In the genomic region with DNA sequence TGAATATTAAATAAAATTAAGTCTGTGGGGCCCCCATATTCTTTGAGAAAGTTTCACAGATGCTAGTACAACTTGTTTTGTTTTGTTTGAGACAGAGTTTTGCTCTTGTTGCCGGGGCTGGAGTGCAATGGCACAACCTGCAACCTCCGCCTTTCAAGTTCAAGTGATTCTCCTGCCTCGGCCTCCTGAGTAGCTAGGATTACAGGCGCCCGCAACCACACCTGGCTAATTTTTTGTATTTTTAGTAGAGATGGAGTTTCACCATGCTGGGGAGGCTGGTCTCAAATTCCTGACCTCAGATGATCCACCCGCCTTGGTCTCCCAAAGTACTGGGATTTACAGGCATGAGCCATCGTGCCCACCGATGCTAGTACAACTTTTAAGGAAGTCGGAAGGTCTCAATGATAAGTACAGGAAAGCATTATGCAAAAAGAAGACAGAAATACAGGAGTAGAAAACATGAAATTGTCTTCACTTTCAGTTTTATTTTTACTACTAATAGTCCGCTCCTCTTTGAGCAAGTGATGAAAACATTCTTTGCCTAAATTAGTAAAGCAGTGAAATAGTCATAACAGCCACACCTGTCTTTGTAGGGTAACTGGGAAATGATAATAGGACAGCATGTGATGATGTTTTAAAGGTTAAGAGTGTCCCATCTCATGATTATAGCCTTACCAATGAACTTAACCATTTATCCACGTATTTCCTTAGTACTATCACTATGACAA, we compare ENCODE assay signal across 13 cellular contexts.
DNase-seq lines count a peak whose midpoint lies in the region; ATAC-seq and TF ChIP-seq lines count a peak whose summit lies in the region.
"Had no signal": no experiment of that assay in that cellular context is flagged by ENCODE, and none has a peak within 500 bp of the region (broad histone marks: within the 10 kb centered on the region; RNA-seq: fewer than 3 reads in every experiment).

No MANE protein-coding gene starts in this region.

- WGBS in body of pancreas, 2 donors: 66 to 71% methylated on average over 11 of the region's 11 CpGs

- ATAC-seq in HG02571 (IDR thresholded peaks at IDR 0.05; ENCODE audit: unreplicated experiment) (peak; percentile 88), HG03159 (IDR thresholded peaks at IDR 0.05; ENCODE audit: unreplicated experiment) (peak; percentile 90), body of pancreas (no peak)

- intact Hi-C loops in body of pancreas (cut with DNase I): no loop called here

- H3K4me3 ChIP-seq in body of pancreas: no peak overlapping the region
- H3K4me3 ChIP-seq: SK-N-MC had no signal

- no peak for TF ChIP-seq CTCF in body of pancreas (IDR thresholded peaks at IDR 0.05)

- peak; percentile 52 for DNase-seq in NOMO-1 treated with DMSO at 0.1 percent for 48 hours (lab: John Stamatoyannopoulos, UW; ENCODE audit: unreplicated experiment)
- DNase-seq in NOMO-1 treated with dmso at 0.1 percent for 144 hours (lab: John Stamatoyannopoulos, UW; ENCODE audit: unreplicated experiment): no peak
- DNase-seq in NCI-H2171 (lab: John Stamatoyannopoulos, UW): no peak
- DNase-seq in body of pancreas: no peak
- no peak for DNase-seq in AG08396 (ENCODE audit: low spot score)
- no peak for DNase-seq in activated CD8-positive, alpha-beta memory T cell treated with anti-CD3 and anti-CD28 coated beads for 24 hours
- DNase-seq: Calu3; NCI-H1092; stimulated activated CD4-positive, alpha-beta T cell treated with anti-CD3 and anti-CD28 coated beads, Interleukin-4, amount 100 ng/mL, for 1 hour had no signal

- no peak overlapping the region for H3K27ac ChIP-seq in body of pancreas
- H3K27ac ChIP-seq: 22Rv1, SK-N-MC had no signal

- no peaks in the 10 kb centered on the region for H3K9me3 ChIP-seq in body of pancreas

- no peak for TF ChIP-seq POLR2A in body of pancreas (IDR thresholded peaks at IDR 0.05)

- H3K36me3 ChIP-seq in body of pancreas (replicated peaks in 1 of 2; ENCODE audit: insufficient read depth in 1 of 2, low read depth in 2 of 2): no peaks in the 10 kb centered on the region

- H3K27me3 ChIP-seq in body of pancreas: peaks cover 0 to 8% of the 10 kb centered on the region in 2 donors

- peaks cover 4% of the 10 kb centered on the region for H3K4me1 ChIP-seq in body of pancreas
